In genomic region chr20:52190437-52191131, GRCh38 we compare ENCODE assay signal across 8 cellular contexts. TPM values are rescaled to one million over a fixed set of nuclear protein-coding genes. Genes with fewer than 3 reads are reported as not detected.
DNase-seq lines count a peak whose midpoint lies in the region; ATAC-seq and TF ChIP-seq lines count a peak whose summit lies in the region.

No MANE protein-coding gene starts in this region.

- H3K36me3 Mint-ChIP-seq in activated T-helper 1 cell treated with anti-CD3 and anti-CD28 coated beads, Interleukin-12 subunit alpha, Interleukin-12 subunit beta, Interleukin-2, Interleukin-4 antibody, amounts not matched to agents 30 ng/mL and 10 ng/mL and 1 ng/mL, durations not matched to agents 14 hours and 24 hours and 36 hours (ENCODE audit: low read depth) = peaks cover 6% of the 10 kb centered on the region

- intact Hi-C loops in activated T-helper 1 cell treated with anti-CD3 and anti-CD28 coated beads, Interleukin-12 subunit alpha, Interleukin-12 subunit beta, Interleukin-2, Interleukin-4 antibody, amounts not matched to agents 30 ng/mL and 10 ng/mL and 1 ng/mL, durations not matched to agents 14 hours and 24 hours and 36 hours (cut with micrococcal nuclease) = loop anchor here (5.0 kb wide), 1 partner anchor 63 kb away; no protein-coding TSS in a partner anchor
- intact Hi-C loops in aorta (cut with DNase I) = no loop called here

- no peaks in the 10 kb centered on the region for H3K9me3 Mint-ChIP-seq in activated T-helper 1 cell treated with anti-CD3 and anti-CD28 coated beads, Interleukin-12 subunit alpha, Interleukin-12 subunit beta, Interleukin-2, Interleukin-4 antibody, amounts not matched to agents 30 ng/mL and 10 ng/mL and 1 ng/mL, durations not matched to agents 14 hours and 24 hours and 36 hours

- H3K4me3 ChIP-seq in foreskin fibroblast (ENCODE audit: low read depth in 1 of 2, low read length in 2 of 2) (peak overlapping the region; percentile 80 to 92), aorta (ENCODE audit: low read length in 2 of 2) (peak overlapping the region; percentile 55 to 94)

- peak; percentile 42 for ATAC-seq in HG02870 (IDR thresholded peaks at IDR 0.05; ENCODE audit: unreplicated experiment)
- peak; percentile 48 for ATAC-seq in omental fat pad (ENCODE audit: low FRiP score)
- ATAC-seq in aorta (ENCODE audit: low FRiP score) = no peak

- H3K9me3 ChIP-seq in aorta (ENCODE audit: control insufficient read depth, low read length) = no peaks in the 10 kb centered on the region

- H3K4me1 ChIP-seq in aorta (ENCODE audit: control insufficient read depth in 1 of 2, insufficient read depth in 2 of 2, low read length in 2 of 2) = no peaks in the 10 kb centered on the region

- TF ChIP-seq CTCF in foreskin fibroblast (IDR thresholded peaks at IDR 0.05; ENCODE audit: low read depth, low read length) (no peak), omental fat pad (IDR thresholded peaks at IDR 0.05) (no peak)

- H3K4me1 Mint-ChIP-seq in activated T-helper 1 cell treated with anti-CD3 and anti-CD28 coated beads, Interleukin-12 subunit alpha, Interleukin-12 subunit beta, Interleukin-2, Interleukin-4 antibody, amounts not matched to agents 30 ng/mL and 10 ng/mL and 1 ng/mL, durations not matched to agents 14 hours and 24 hours and 36 hours (ENCODE audit: low read depth) = peaks cover 23% of the 10 kb centered on the region

- WGBS in aorta, 2 donors = 12% methylated on average over 15 of the region's 15 CpGs

- H3K4me3 Mint-ChIP-seq in activated T-helper 1 cell treated with anti-CD3 and anti-CD28 coated beads, Interleukin-12 subunit alpha, Interleukin-12 subunit beta, Interleukin-2, Interleukin-4 antibody, amounts not matched to agents 30 ng/mL and 10 ng/mL and 1 ng/mL, durations not matched to agents 14 hours and 24 hours and 36 hours = peak overlapping the region; percentile 95

- no peaks in the 10 kb centered on the region for H3K27me3 ChIP-seq in aorta (ENCODE audit: control insufficient read depth in 1 of 2, insufficient read depth in 2 of 2, low read length in 1 of 2)

- peak overlapping the region; percentile 91 for H3K27ac Mint-ChIP-seq in activated T-helper 1 cell treated with anti-CD3 and anti-CD28 coated beads, Interleukin-12 subunit alpha, Interleukin-12 subunit beta, Interleukin-2, Interleukin-4 antibody, amounts not matched to agents 30 ng/mL and 10 ng/mL and 1 ng/mL, durations not matched to agents 14 hours and 24 hours and 36 hours

- peak; percentile 40 for DNase-seq in SIG-M5 treated with dmso at 0.1 percent for 504 hours (lab: John Stamatoyannopoulos, UW; ENCODE audit: unreplicated experiment)
- DNase-seq in SIG-M5 (lab: John Stamatoyannopoulos, UW) = no peak
- DNase-seq in NCI-H82 treated with DMSO at 0.1 percent for 48 hours (lab: John Stamatoyannopoulos, UW; ENCODE audit: unreplicated experiment) = peak; percentile 6
- DNase-seq in activated T-helper 1 cell treated with anti-CD3 and anti-CD28 coated beads, Interleukin-12 subunit alpha, Interleukin-12 subunit beta, Interleukin-2, Interleukin-4 antibody, amounts not matched to agents 30 ng/mL and 10 ng/mL and 1 ng/mL, durations not matched to agents 14 hours and 24 hours and 36 hours (ENCODE audit: low spot score) = peak; percentile 22
- DNase-seq in foreskin fibroblast = peak; percentile 20 to 61
- DNase-seq in omental fat pad (ENCODE audit: low spot score) = no peak
- DNase-seq in aorta = no peak

- no peak overlapping the region for H3K27ac ChIP-seq in aorta (ENCODE audit: low read depth in 1 of 2, low read length in 2 of 2)

- peaks cover 0 to 3% of the 10 kb centered on the region in 2 donors for H3K36me3 ChIP-seq in aorta (ENCODE audit: control insufficient read depth in 1 of 2, insufficient read depth in 2 of 2, low read length in 1 of 2)

- no peaks in the 10 kb centered on the region for H3K27me3 Mint-ChIP-seq in activated T-helper 1 cell treated with anti-CD3 and anti-CD28 coated beads, Interleukin-12 subunit alpha, Interleukin-12 subunit beta, Interleukin-2, Interleukin-4 antibody, amounts not matched to agents 30 ng/mL and 10 ng/mL and 1 ng/mL, durations not matched to agents 14 hours and 24 hours and 36 hours (ENCODE audit: insufficient read depth)

RNA-seq across cellular contexts. Expression of gene ZFP64, which starts 1.0 kb away (rescaled TPM):
- 12.2 and 12.8 TPM in 2 replicates for total RNA-seq in activated T-helper 1 cell treated with anti-CD3 and anti-CD28 coated beads, Interleukin-12 subunit alpha, Interleukin-12 subunit beta, Interleukin-2, Interleukin-4 antibody, amounts not matched to agents 30 ng/mL and 10 ng/mL and 1 ng/mL, durations not matched to agents 14 hours and 24 hours and 36 hours
- total RNA-seq in omental fat pad (1 to 10 TPM; 7.1 to 9.3 (median 9.3) TPM), aorta (10 to 100 TPM in 1 of 2 donors, 1 to 10 TPM in 1; 8.2 to 13.5 TPM)
- 1 to 10 TPM; 3.4 to 6.5 TPM for polyA plus RNA-seq in aorta

Comparison
In these comparisons a context has a peak if more than half of its experiments do, and no peak if none do; other contexts are left out.
1. DNase-seq: peak in SIG-M5 treated with dmso at 0.1 percent for 504 hours (single experiment), NCI-H82 treated with DMSO at 0.1 percent for 48 hours (single experiment), activated T-helper 1 cell treated with anti-CD3 and anti-CD28 coated beads, Interleukin-12 subunit alpha, Interleukin-12 subunit beta, Interleukin-2, Interleukin-4 antibody, amounts not matched to agents 30 ng/mL and 10 ng/mL and 1 ng/mL, durations not matched to agents 14 hours and 24 hours and 36 hours (single experiment) and foreskin fibroblast (2 of 2); none in SIG-M5 (single experiment), omental fat pad (single experiment) and aorta (0 of 2).